In the genomic region with DNA sequence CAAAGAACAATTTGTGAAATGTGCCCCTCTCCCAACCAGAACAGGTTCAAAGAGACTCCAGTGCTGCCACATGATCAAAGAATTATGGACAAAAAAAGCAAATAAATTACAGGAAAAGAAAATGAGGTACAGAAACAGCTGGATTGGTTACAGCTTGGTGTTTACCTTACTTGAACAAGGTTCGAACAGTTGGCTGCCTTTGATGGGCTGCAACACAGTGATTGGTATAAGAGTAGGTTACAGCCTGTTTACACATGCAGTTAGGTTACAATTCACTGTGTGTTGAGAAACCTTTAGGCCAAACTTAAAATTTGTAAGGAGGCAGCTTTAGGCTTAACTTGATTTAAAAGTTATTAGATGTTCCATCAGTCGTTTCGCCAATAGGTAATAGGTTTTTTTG, we compare ENCODE assay signal across 1 cellular context.
TF ChIP-seq lines count a peak whose summit lies in the region.

No MANE protein-coding gene starts in this region.

TF ChIP-seq in HepG2, 621 proteins besides CTCF, POLR2A, EP300 and RAD21 (continued from another document and continues in another):
- TF ChIP-seq, protein P1, sequence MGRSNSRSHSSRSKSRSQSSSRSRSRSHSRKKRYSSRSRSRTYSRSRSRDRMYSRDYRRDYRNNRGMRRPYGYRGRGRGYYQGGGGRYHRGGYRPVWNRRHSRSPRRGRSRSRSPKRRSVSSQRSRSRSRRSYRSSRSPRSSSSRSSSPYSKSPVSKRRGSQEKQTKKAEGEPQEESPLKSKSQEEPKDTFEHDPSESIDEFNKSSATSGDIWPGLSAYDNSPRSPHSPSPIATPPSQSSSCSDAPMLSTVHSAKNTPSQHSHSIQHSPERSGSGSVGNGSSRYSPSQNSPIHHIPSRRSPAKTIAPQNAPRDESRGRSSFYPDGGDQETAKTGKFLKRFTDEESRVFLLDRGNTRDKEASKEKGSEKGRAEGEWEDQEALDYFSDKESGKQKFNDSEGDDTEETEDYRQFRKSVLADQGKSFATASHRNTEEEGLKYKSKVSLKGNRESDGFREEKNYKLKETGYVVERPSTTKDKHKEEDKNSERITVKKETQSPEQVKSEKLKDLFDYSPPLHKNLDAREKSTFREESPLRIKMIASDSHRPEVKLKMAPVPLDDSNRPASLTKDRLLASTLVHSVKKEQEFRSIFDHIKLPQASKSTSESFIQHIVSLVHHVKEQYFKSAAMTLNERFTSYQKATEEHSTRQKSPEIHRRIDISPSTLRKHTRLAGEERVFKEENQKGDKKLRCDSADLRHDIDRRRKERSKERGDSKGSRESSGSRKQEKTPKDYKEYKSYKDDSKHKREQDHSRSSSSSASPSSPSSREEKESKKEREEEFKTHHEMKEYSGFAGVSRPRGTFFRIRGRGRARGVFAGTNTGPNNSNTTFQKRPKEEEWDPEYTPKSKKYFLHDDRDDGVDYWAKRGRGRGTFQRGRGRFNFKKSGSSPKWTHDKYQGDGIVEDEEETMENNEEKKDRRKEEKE (IDR thresholded peaks at IDR 0.05): no peak
- TF ChIP-seq, protein P2, sequence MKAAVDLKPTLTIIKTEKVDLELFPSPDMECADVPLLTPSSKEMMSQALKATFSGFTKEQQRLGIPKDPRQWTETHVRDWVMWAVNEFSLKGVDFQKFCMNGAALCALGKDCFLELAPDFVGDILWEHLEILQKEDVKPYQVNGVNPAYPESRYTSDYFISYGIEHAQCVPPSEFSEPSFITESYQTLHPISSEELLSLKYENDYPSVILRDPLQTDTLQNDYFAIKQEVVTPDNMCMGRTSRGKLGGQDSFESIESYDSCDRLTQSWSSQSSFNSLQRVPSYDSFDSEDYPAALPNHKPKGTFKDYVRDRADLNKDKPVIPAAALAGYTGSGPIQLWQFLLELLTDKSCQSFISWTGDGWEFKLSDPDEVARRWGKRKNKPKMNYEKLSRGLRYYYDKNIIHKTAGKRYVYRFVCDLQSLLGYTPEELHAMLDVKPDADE (CRISPR knock-in tag; IDR thresholded peaks at IDR 0.05): no peak
- TF ChIP-seq ZNF776 (CRISPR knock-in tag; IDR thresholded peaks at IDR 0.05) (no peak), POGZ (CRISPR knock-in tag; IDR thresholded peaks at IDR 0.05) (peak; percentile 68; the same call in 1 of the 2 replicates), ZSCAN9 (CRISPR knock-in tag; IDR thresholded peaks at IDR 0.05; ENCODE audit: borderline replicate concordance) (no peak), ZNF484 (CRISPR knock-in tag; IDR thresholded peaks at IDR 0.05; ENCODE audit: borderline replicate concordance, low read depth) (no peak), RFX1 (IDR thresholded peaks at IDR 0.05) (no peak), ZNF17 (CRISPR knock-in tag; IDR thresholded peaks at IDR 0.05) (no peak), ZNF292 (CRISPR knock-in tag; IDR thresholded peaks at IDR 0.05; ENCODE audit: borderline replicate concordance, low read depth) (peak; percentile 40; the same call in 1 of the 2 replicates), ASH2L (IDR thresholded peaks at IDR 0.05; ENCODE audit: insufficient read length, low read depth, low read length) (peak; percentile 35), IKZF1 (IDR thresholded peaks at IDR 0.05) (no peak), ATM (IDR thresholded peaks at IDR 0.05; ENCODE audit: borderline replicate concordance) (no peak), IRF2 (CRISPR knock-in tag; IDR thresholded peaks at IDR 0.05) (0 out of 2 replicates have a peak, but pooled peaks have one; percentile 32), ZBTB43 (CRISPR knock-in tag; conservative IDR thresholded peaks at IDR 0.05) (no peak), SMARCC2 (IDR thresholded peaks at IDR 0.05) (no peak), ARID4A (CRISPR knock-in tag; IDR thresholded peaks at IDR 0.05; ENCODE audit: borderline replicate concordance) (no peak), ZNF615 (CRISPR knock-in tag; IDR thresholded peaks at IDR 0.05; ENCODE audit: borderline replicate concordance) (no peak), RARA (CRISPR knock-in tag; IDR thresholded peaks at IDR 0.05) (peak; percentile 34; the same call in 1 of the 2 replicates), FOXA1 (IDR thresholded peaks at IDR 0.05) (no peak), FOXA1 (CRISPR knock-in tag; IDR thresholded peaks at IDR 0.05) (peak; percentile 86), ZBTB42 (CRISPR knock-in tag; IDR thresholded peaks at IDR 0.05) (no peak), ZNF326 (CRISPR knock-in tag; IDR thresholded peaks at IDR 0.05; ENCODE audit: borderline replicate concordance) (no peak), ZNF383 (CRISPR knock-in tag; IDR thresholded peaks at IDR 0.05; ENCODE audit: borderline replicate concordance) (no peak), ZNF709 (CRISPR knock-in tag; IDR thresholded peaks at IDR 0.05) (no peak), TFDP2 (CRISPR knock-in tag; IDR thresholded peaks at IDR 0.05) (no peak), NCOA2 (CRISPR knock-in tag; IDR thresholded peaks at IDR 0.05) (0 out of 2 replicates have a peak, but pooled peaks have one; percentile 23), ZNF569 (CRISPR knock-in tag; IDR thresholded peaks at IDR 0.05; ENCODE audit: borderline replicate concordance) (no peak), PRDM4 (CRISPR knock-in tag; IDR thresholded peaks at IDR 0.05; ENCODE audit: borderline replicate concordance) (no peak)
- TF ChIP-seq, protein P3, sequence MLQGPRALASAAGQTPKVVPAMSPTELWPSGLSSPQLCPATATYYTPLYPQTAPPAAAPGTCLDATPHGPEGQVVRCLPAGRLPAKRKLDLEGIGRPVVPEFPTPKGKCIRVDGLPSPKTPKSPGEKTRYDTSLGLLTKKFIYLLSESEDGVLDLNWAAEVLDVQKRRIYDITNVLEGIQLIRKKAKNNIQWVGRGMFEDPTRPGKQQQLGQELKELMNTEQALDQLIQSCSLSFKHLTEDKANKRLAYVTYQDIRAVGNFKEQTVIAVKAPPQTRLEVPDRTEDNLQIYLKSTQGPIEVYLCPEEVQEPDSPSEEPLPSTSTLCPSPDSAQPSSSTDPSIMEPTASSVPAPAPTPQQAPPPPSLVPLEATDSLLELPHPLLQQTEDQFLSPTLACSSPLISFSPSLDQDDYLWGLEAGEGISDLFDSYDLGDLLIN (CRISPR knock-in tag; IDR thresholded peaks at IDR 0.05; ENCODE audit: borderline replicate concordance): no peak
- TF ChIP-seq, protein P4, sequence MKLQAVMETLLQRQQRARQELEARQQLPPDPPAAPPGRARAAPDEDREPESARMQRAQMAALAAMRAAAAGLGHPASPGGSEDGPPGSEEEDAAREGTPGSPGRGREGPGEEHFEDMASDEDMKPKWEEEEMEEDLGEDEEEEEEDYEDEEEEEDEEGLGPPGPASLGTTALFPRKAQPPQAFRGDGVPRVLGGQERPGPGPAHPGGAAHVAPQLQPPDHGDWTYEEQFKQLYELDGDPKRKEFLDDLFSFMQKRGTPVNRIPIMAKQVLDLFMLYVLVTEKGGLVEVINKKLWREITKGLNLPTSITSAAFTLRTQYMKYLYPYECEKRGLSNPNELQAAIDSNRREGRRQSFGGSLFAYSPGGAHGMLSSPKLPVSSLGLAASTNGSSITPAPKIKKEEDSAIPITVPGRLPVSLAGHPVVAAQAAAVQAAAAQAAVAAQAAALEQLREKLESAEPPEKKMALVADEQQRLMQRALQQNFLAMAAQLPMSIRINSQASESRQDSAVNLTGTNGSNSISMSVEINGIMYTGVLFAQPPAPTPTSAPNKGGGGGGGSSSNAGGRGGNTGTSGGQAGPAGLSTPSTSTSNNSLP (IDR thresholded peaks at IDR 0.05; ENCODE audit: low read depth, low read length): no peak
- TF ChIP-seq, protein P5, sequence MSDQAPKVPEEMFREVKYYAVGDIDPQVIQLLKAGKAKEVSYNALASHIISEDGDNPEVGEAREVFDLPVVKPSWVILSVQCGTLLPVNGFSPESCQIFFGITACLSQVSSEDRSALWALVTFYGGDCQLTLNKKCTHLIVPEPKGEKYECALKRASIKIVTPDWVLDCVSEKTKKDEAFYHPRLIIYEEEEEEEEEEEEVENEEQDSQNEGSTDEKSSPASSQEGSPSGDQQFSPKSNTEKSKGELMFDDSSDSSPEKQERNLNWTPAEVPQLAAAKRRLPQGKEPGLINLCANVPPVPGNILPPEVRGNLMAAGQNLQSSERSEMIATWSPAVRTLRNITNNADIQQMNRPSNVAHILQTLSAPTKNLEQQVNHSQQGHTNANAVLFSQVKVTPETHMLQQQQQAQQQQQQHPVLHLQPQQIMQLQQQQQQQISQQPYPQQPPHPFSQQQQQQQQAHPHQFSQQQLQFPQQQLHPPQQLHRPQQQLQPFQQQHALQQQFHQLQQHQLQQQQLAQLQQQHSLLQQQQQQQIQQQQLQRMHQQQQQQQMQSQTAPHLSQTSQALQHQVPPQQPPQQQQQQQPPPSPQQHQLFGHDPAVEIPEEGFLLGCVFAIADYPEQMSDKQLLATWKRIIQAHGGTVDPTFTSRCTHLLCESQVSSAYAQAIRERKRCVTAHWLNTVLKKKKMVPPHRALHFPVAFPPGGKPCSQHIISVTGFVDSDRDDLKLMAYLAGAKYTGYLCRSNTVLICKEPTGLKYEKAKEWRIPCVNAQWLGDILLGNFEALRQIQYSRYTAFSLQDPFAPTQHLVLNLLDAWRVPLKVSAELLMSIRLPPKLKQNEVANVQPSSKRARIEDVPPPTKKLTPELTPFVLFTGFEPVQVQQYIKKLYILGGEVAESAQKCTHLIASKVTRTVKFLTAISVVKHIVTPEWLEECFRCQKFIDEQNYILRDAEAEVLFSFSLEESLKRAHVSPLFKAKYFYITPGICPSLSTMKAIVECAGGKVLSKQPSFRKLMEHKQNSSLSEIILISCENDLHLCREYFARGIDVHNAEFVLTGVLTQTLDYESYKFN (CRISPR knock-in tag; conservative IDR thresholded peaks at IDR 0.05): peak; percentile 61
- TF ChIP-seq, protein P6, sequence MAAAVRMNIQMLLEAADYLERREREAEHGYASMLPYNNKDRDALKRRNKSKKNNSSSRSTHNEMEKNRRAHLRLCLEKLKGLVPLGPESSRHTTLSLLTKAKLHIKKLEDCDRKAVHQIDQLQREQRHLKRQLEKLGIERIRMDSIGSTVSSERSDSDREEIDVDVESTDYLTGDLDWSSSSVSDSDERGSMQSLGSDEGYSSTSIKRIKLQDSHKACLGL (CRISPR knock-in tag; IDR thresholded peaks at IDR 0.05): no peak
